Comparison of ENCODE assay signal across 19 cellular contexts in the genomic region with DNA sequence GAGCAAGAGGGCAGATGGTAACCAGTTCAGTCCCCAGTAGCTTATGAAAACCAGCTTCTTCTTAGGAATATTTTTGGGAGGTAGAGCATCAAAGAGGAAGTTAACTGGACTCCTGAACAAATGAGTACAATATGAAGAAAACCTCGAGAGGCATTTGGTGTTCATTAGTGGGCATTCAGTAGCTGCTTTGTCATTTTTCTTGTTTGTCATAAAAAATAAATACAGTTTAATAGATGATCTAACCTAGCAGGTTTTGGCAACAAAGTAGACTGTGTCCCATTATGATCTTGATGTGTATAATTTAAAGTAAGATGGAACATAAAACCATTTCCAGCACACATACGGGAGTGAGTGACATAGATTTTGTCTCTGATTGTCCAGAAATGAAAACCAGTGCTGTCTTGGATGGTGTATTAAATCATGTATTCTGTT.
DNase-seq lines count a peak whose midpoint lies in the region; ATAC-seq and TF ChIP-seq lines count a peak whose summit lies in the region.
"Had no signal": no experiment of that assay in that cellular context is flagged by ENCODE, and none has a peak within 500 bp of the region (broad histone marks: within the 10 kb centered on the region; RNA-seq: fewer than 3 reads in every experiment).

No MANE protein-coding gene starts in this region.

- peak overlapping the region; percentile 65 for H3K4me3 Mint-ChIP-seq in HFFc6
- H3K4me3 Mint-ChIP-seq: CD14-positive monocyte had no signal

- H3K9me3 ChIP-seq in fibroblast of lung (ENCODE audit: control insufficient read depth, insufficient read depth, low read depth, low read length) (no peaks in the 10 kb centered on the region), trophoblast cell (ENCODE audit: insufficient read depth, low read depth, low read length) (no peaks in the 10 kb centered on the region), gastroesophageal sphincter (peaks cover 0 to 6% (median 0%) of the 10 kb centered on the region in 3 donors), BE2C (no peaks in the 10 kb centered on the region)
- H3K9me3 ChIP-seq: SJSA1 had no signal

- POLR2A ChIA-PET in BJ (lab: Charles Lee) = no interaction called here

- TF ChIP-seq EP300 in gastroesophageal sphincter (IDR thresholded peaks at IDR 0.05) = no peak

- H3K27ac ChIP-seq in fibroblast of lung (ENCODE audit: insufficient read depth, low read length) (peak overlapping the region; percentile 1), trophoblast cell (ENCODE audit: low read depth, low read length) (no peak overlapping the region), gastroesophageal sphincter (no peak overlapping the region)
- H3K27ac ChIP-seq: RWPE1, SJSA1 had no signal

- H3K36me3 Mint-ChIP-seq in HFFc6 (ENCODE audit: low read depth) = peaks cover 4% of the 10 kb centered on the region; the same call in 1 of the 2 replicates
- H3K36me3 Mint-ChIP-seq: CD14-positive monocyte had no signal

- no peaks in the 10 kb centered on the region for H3K79me2 ChIP-seq in fibroblast of lung (ENCODE audit: control insufficient read depth, insufficient read depth, low read length)
- H3K79me2 ChIP-seq in trophoblast cell (ENCODE audit: control insufficient read depth, insufficient read depth, low read length, poor library complexity) = no peaks in the 10 kb centered on the region

- no peak overlapping the region for H3K18ac ChIP-seq in trophoblast cell (ENCODE audit: low read length)

- no peaks in the 10 kb centered on the region for H4K20me1 ChIP-seq in fibroblast of lung (ENCODE audit: control insufficient read depth, extremely low read depth, insufficient read depth, low read length)

- peak; percentile 47 for DNase-seq in BJ (ENCODE audit: low read depth)
- DNase-seq in HFFc6 = no peak
- peak in 1 of 2 donors; percentile 49 for DNase-seq in fibroblast of lung (ENCODE audit: low read depth in 2 of 2)
- no peak for DNase-seq in trophoblast cell
- no peak for DNase-seq in BE2C
- DNase-seq in activated CD4-positive, alpha-beta T cell treated with anti-CD3 and anti-CD28 coated beads, Interleukin-2, amount 50 U/mL, for 48 hours = no peak
- DNase-seq: COR-L47, DMS153, Karpas-422, NCI-H1436, NCI-H2081 treated with DMSO at 0.1 percent for 48 hours, NCI-H2227 treated with DMSO at 0.1 percent for 48 hours, NCI-H526, OCI-M1 had no signal

- H3K27me3 Mint-ChIP-seq in HFFc6 (ENCODE audit: insufficient read depth) = no peaks in the 10 kb centered on the region

- H3K14ac ChIP-seq in trophoblast cell (ENCODE audit: low read length) = no peak overlapping the region

- H3K79me1 ChIP-seq in trophoblast cell (ENCODE audit: low read length) = peaks cover 2% of the 10 kb centered on the region

- H3K9me3 Mint-ChIP-seq in HFFc6 = no peaks in the 10 kb centered on the region
- H3K9me3 Mint-ChIP-seq: CD14-positive monocyte had no signal

- H2BK12ac ChIP-seq in trophoblast cell (ENCODE audit: low read length) = peak overlapping the region; percentile 58

- H3K4me1 ChIP-seq in fibroblast of lung (ENCODE audit: control insufficient read depth, extremely low read depth, insufficient read depth, low read length) (peaks cover 6% of the 10 kb centered on the region), trophoblast cell (ENCODE audit: control insufficient read depth in 1 of 2, insufficient read depth in 2 of 2, low read length in 2 of 2) (no peaks in the 10 kb centered on the region), gastroesophageal sphincter (no peaks in the 10 kb centered on the region), BE2C (0 out of 2 replicates have a peak, but pooled peaks cover 3% of the 10 kb centered on the region)

- H3K4me2 ChIP-seq in fibroblast of lung (ENCODE audit: extremely low read depth, insufficient read depth, low read length) (no peak overlapping the region), trophoblast cell (ENCODE audit: low read length) (no peak overlapping the region)

- peak overlapping the region; percentile 60 for H2BK120ac ChIP-seq in trophoblast cell (ENCODE audit: insufficient read depth, low read length, poor library complexity)

- H2AFZ ChIP-seq in fibroblast of lung (ENCODE audit: low read length) = no peak overlapping the region
- H2AFZ ChIP-seq in trophoblast cell (ENCODE audit: insufficient read depth, low read length, poor library complexity) = no peak overlapping the region

- WGBS in trophoblast cell (ENCODE audit: extremely low coverage, insufficient coverage, insufficient read length) = no CpG with 5 or more reads among the region's 2 CpGs
- WGBS in gastroesophageal sphincter (ENCODE audit: low coverage in 1 of 2), 2 donors = 42 to 66% methylated on average over 2 of the region's 2 CpGs

- H3K9ac ChIP-seq in fibroblast of lung (ENCODE audit: insufficient read depth, low read length) (no peak overlapping the region), trophoblast cell (ENCODE audit: low read length) (no peak overlapping the region)

- TF ChIP-seq CTCF in BJ (IDR thresholded peaks at IDR 0.05; ENCODE audit: insufficient read depth, low read depth, low read length) (no peak), HFFc6 (IDR thresholded peaks at IDR 0.05) (no peak), fibroblast of lung (conservative IDR thresholded peaks at IDR 0.05 in 1 of 2, IDR thresholded peaks at IDR 0.05 in 1 of 2; ENCODE audit: low read depth in 1 of 2, low read length in 2 of 2) (no peak), gastroesophageal sphincter (IDR thresholded peaks at IDR 0.05) (no peak), BE2C (IDR thresholded peaks at IDR 0.05; ENCODE audit: low read depth, low read length) (no peak)

- ATAC-seq in GM18505 (IDR thresholded peaks at IDR 0.05; ENCODE audit: unreplicated experiment) (no peak), gastroesophageal sphincter (no peak)

- no peak overlapping the region for H4K8ac ChIP-seq in trophoblast cell (ENCODE audit: low read depth, low read length)

- no peak overlapping the region for H2AK5ac ChIP-seq in trophoblast cell (ENCODE audit: low read length)

- no peak overlapping the region for H2BK5ac ChIP-seq in trophoblast cell (ENCODE audit: low read depth, low read length, poor library complexity)

- H3K27me3 ChIP-seq in BJ (ENCODE audit: control insufficient read depth, insufficient read depth, low read length) (no peaks in the 10 kb centered on the region), fibroblast of lung (ENCODE audit: control insufficient read depth, insufficient read depth, low read length) (no peaks in the 10 kb centered on the region), trophoblast cell (ENCODE audit: insufficient read depth, low read length) (no peaks in the 10 kb centered on the region), gastroesophageal sphincter (no peaks in the 10 kb centered on the region), BE2C (no peaks in the 10 kb centered on the region)
- H3K27me3 ChIP-seq: SJSA1 had no signal

- peak overlapping the region; percentile 92 for H3K27ac Mint-ChIP-seq in HFFc6

- H3K4me3 ChIP-seq in BJ (ENCODE audit: low read depth, low read length) = no peak overlapping the region
- H3K4me3 ChIP-seq in fibroblast of lung (replicated peaks in 1 of 4; ENCODE audit: control extremely low read depth in 1 of 4, insufficient read depth in 1 of 4, low read depth in 3 of 4, low read length in 4 of 4) = no peak overlapping the region
- no peak overlapping the region for H3K4me3 ChIP-seq in trophoblast cell (ENCODE audit: low read depth, low read length)
- H3K4me3 ChIP-seq in gastroesophageal sphincter = no peak overlapping the region
- no peak overlapping the region for H3K4me3 ChIP-seq in BE2C (ENCODE audit: low read depth, low read length)
- H3K4me3 ChIP-seq: SJSA1 had no signal

- H3K4ac ChIP-seq in trophoblast cell (ENCODE audit: low read depth, low read length) = no peak overlapping the region

- H3K36me3 ChIP-seq in BJ (ENCODE audit: control insufficient read depth, insufficient read depth, low read length) (no peaks in the 10 kb centered on the region), fibroblast of lung (ENCODE audit: control insufficient read depth, insufficient read depth, low read length) (no peaks in the 10 kb centered on the region), trophoblast cell (ENCODE audit: control insufficient read depth in 1 of 2, insufficient read depth in 2 of 2, low read length in 2 of 2) (no peaks in the 10 kb centered on the region), gastroesophageal sphincter (no peaks in the 10 kb centered on the region), BE2C (no peaks in the 10 kb centered on the region)
- H3K36me3 ChIP-seq: SJSA1 had no signal

- H4K91ac ChIP-seq in trophoblast cell (ENCODE audit: low read depth, low read length) = peak overlapping the region; percentile 24

- TF ChIP-seq POLR2A in GM18505 (IDR thresholded peaks at IDR 0.05; ENCODE audit: borderline replicate concordance, extremely low read depth, insufficient read depth, insufficient read length) = no peak
- no peak for TF ChIP-seq POLR2A in gastroesophageal sphincter (IDR thresholded peaks at IDR 0.05)

- H3K23ac ChIP-seq in trophoblast cell (ENCODE audit: low read length) = no peak overlapping the region

- H4K12ac ChIP-seq in trophoblast cell (ENCODE audit: low read depth, low read length) = no peak overlapping the region

- CTCF ChIA-PET in BJ (lab: Yijun Ruan, JAX) = interaction anchor here (0.8 to 1.4 kb wide), 5 partner anchors 8 to 111 kb away, joined by 3 to 4 read pairs (median 3); no protein-coding TSS in a partner anchor

- H3K4me1 Mint-ChIP-seq in HFFc6 (ENCODE audit: low read depth) = peaks cover 40% of the 10 kb centered on the region
- H3K4me1 Mint-ChIP-seq: CD14-positive monocyte had no signal
